ENCODE assay signal across 2 cellular contexts in genomic region chr20:63035284-63036185, GRCh38.
A peak's percentile ranks its signal among the peaks of the same experiment; 100 is the strongest.
TF ChIP-seq lines count a peak whose summit lies in the region.

No MANE protein-coding gene starts in this region.

TF ChIP-seq in GM23338, 12 proteins besides CTCF, POLR2A, EP300 and RAD21:
- no peak for TF ChIP-seq EZH2 (IDR thresholded peaks at IDR 0.05; ENCODE audit: low read depth, unreplicated experiment)
- no peak for TF ChIP-seq CREB1 (CRISPR knock-in tag; IDR thresholded peaks at IDR 0.05; ENCODE audit: low read depth)
- TF ChIP-seq ZNF331 (CRISPR knock-in tag; IDR thresholded peaks at IDR 0.05; ENCODE audit: low read depth), result no peak
- TF ChIP-seq POLR2AphosphoS5 (IDR thresholded peaks at IDR 0.05; ENCODE audit: low read depth), result no peak
- TF ChIP-seq NANOG (IDR thresholded peaks at IDR 0.05; ENCODE audit: borderline replicate concordance), result no peak
- TF ChIP-seq REST (IDR thresholded peaks at IDR 0.05; ENCODE audit: unreplicated experiment), result no peak
- no peak for TF ChIP-seq EZH2phosphoT487 (IDR thresholded peaks at IDR 0.05; ENCODE audit: unreplicated experiment)
- TF ChIP-seq STAT1 (IDR thresholded peaks at IDR 0.05; ENCODE audit: unreplicated experiment), result no peak
- no peak for TF ChIP-seq ETS1 (IDR thresholded peaks at IDR 0.05)

TF ChIP-seq in H1, 55 proteins besides CTCF, POLR2A, EP300 and RAD21:
- no peak for TF ChIP-seq PHF8 (conservative IDR thresholded peaks at IDR 0.05; ENCODE audit: low read depth, low read length)
- TF ChIP-seq E2F6 (IDR thresholded peaks at IDR 0.05), result 0 out of 2 replicates have a peak, but pooled peaks have one; percentile 20
